Comparison of ENCODE assay signal across 9 cellular contexts in genomic region chrX:27354021-27354420, GRCh38.
"Had no signal": no experiment of that assay in that cellular context is flagged by ENCODE, and none has a peak within 500 bp of the region (broad histone marks: within the 10 kb centered on the region; RNA-seq: fewer than 3 reads in every experiment).

No MANE protein-coding gene starts in this region.

- H3K4me1 Mint-ChIP-seq: GM23338, H9, IgD-negative memory B cell had no signal

- H2AFZ ChIP-seq: GM23338 had no signal

- H3K36me3 Mint-ChIP-seq: IgD-negative memory B cell had no signal

- FAIRE-seq: H1, H54, HepG2 had no signal

- H3K4me3 ChIP-seq: GM23338 had no signal

- H3K4me2 ChIP-seq: GM23338 had no signal

- H3K27ac ChIP-seq: HL-60 had no signal

- H3K27ac Mint-ChIP-seq: GM23338, H9, IgD-negative memory B cell had no signal

- ATAC-seq: GM23338, HepG2 had no signal

- H3K27me3 Mint-ChIP-seq: IgD-negative memory B cell had no signal

- H3K4me3 Mint-ChIP-seq: GM23338, H9, IgD-negative memory B cell had no signal

- DNase-seq: H9, HCEC 1CT, KBM-7 had no signal

- H3K9me3 Mint-ChIP-seq: GM23338 had no signal
